In the genomic region with DNA sequence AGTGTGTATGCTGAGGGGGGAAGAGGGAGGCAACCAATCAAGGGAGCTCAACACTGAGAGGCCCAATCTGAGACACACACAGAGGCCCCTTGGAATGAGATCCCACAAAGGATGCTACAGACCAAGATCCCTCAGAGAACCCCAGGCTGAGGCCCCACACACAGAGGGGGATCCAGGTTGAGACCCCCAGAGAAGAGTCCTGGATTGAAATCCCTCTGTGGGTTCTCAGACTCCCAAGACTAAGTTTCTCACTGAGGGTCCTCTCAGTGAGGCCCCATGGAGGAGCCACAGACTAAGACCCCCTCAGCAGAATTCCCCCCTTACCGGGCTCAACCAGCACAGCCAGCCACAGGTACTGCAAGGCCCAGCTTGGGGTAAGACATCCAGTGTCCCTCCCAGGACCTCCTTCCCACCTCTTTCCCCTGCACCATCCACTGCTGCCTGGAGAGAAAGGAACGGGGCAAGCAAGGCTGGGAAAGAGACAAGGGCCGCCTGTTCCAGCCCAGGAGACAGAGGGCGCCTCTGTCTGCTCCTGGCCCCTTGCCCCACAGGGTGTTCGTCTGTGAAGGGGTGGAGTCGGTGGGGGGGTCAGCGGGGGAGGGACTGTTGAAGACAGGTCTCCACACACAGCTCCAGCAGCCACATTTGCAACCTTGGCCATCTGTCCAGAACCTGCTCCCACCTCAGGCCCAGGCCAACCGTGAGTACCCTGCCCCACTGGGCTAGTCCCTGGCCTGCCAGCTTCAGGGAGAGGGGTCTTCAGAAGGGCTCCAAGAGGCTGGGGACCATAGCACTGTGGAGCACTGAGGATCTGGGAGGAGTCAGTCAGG, we compare ENCODE assay signal across 8 cellular contexts. TPM values are rescaled to one million over a fixed set of nuclear protein-coding genes. Genes with fewer than 3 reads are reported as not detected.
A peak's percentile ranks its signal among the peaks of the same experiment; 100 is the strongest.
DNase-seq lines count a peak whose midpoint lies in the region; ATAC-seq and TF ChIP-seq lines count a peak whose summit lies in the region.

A gene (plus strand): TSS at position 638 of the 830 bp plus-strand sequence. CDS start 2,088 bp downstream, outside the sequence.

- no peaks in the 10 kb centered on the region for H3K79me2 ChIP-seq in GM23338 (replicated peaks; ENCODE audit: insufficient read depth)

- peak within 1 kb of the TSS; percentile 89 for H3K27ac Mint-ChIP-seq in GM23338

- H2AFZ ChIP-seq in GM23338 = peak within 1 kb of the TSS; percentile 94

- H3K4me3 ChIP-seq in GM23338 (peak within 1 kb of the TSS; percentile 70), sigmoid colon (peak within 1 kb of the TSS; percentile 45 to 62 (median 60))

- H3K9me3 Mint-ChIP-seq in GM23338 = no peaks in the 10 kb centered on the region

- peaks cover 13% of the 10 kb centered on the region for H3K27me3 Mint-ChIP-seq in GM23338 (ENCODE audit: insufficient read depth, low read depth, poor library complexity)

- no peaks in the 10 kb centered on the region for H3K36me3 ChIP-seq in GM23338 (ENCODE audit: insufficient read depth)
- no peaks in the 10 kb centered on the region for H3K36me3 ChIP-seq in sigmoid colon

- H3K9me2 ChIP-seq in GM23338 (ENCODE audit: insufficient read depth) = 0 out of 2 replicates have a peak, but pooled peaks cover 3% of the 10 kb centered on the region

- H3K27ac ChIP-seq in GM23338 (ENCODE audit: low read depth) (peak within 1 kb of the TSS; percentile 73; the same call in 1 of the 2 replicates), angular gyrus (ENCODE audit: low read depth, low read length) (peak within 1 kb of the TSS; percentile 92), sigmoid colon (peak within 1 kb of the TSS; percentile 83 to 94 (median 90))

- H3F3A ChIP-seq in GM23338 (replicated peaks; ENCODE audit: low read depth) = peaks cover 4% of the 10 kb centered on the region; the same call in 1 of the 2 replicates

- H3K4me2 ChIP-seq in GM23338 = peak within 1 kb of the TSS; percentile 94

- no peak for TF ChIP-seq EP300 in sigmoid colon (IDR thresholded peaks at IDR 0.05)

- peak; percentile 4 for ATAC-seq in GM23338
- ATAC-seq in HG02973 (IDR thresholded peaks at IDR 0.05; ENCODE audit: unreplicated experiment) = no peak

- peaks cover 28% of the 10 kb centered on the region for H3K36me3 Mint-ChIP-seq in GM23338 (ENCODE audit: low read depth)

- H3K4me1 Mint-ChIP-seq in GM23338 = peaks cover 46% of the 10 kb centered on the region

- intact Hi-C loops in sigmoid colon (cut with DNase I) = loop anchor here (2.0 kb wide), 1 partner anchor 61 kb away; no protein-coding TSS in a partner anchor

- no peaks in the 10 kb centered on the region for H4K20me1 ChIP-seq in GM23338 (replicated peaks; ENCODE audit: insufficient read depth)

- H3K9me3 ChIP-seq in sigmoid colon = no peaks in the 10 kb centered on the region

- H3K27me3 ChIP-seq in GM23338 (ENCODE audit: insufficient read depth) = no peaks in the 10 kb centered on the region
- H3K27me3 ChIP-seq in sigmoid colon = no peaks in the 10 kb centered on the region

- TF ChIP-seq CTCF in GM23338 (conservative IDR thresholded peaks at IDR 0.05; ENCODE audit: low read depth in 2 of 2) (peak; percentile 2 to 43; a peak in 3 of 4 replicates), sigmoid colon (IDR thresholded peaks at IDR 0.05) (no peak)

- no peak for TF ChIP-seq POLR2A in sigmoid colon (IDR thresholded peaks at IDR 0.05)

- DNase-seq in GM23338 (ENCODE audit: low spot score) (no peak), hypothalamus (lab: John Stamatoyannopoulos, UW) (peak in 44 of 51 donors; percentile 16 to 90 (median 67)), sigmoid colon (peak; percentile 78), NCI-H1048 (lab: John Stamatoyannopoulos, UW) (no peak), MV-4-11 (lab: John Stamatoyannopoulos, UW) (no peak), GM03348 (ENCODE audit: low spot score) (no peak)

- H3K4me3 Mint-ChIP-seq in GM23338 = peak within 1 kb of the TSS; percentile 82

- peaks cover 14% of the 10 kb centered on the region for H3K4me1 ChIP-seq in GM23338 (ENCODE audit: insufficient read depth)
- H3K4me1 ChIP-seq in sigmoid colon = peaks cover 0 to 41% (median 40%) of the 10 kb centered on the region in 4 donors

- whole genome bisulfite sequencing in sigmoid colon, 2 donors = 48 to 81% methylated on average over 8 of the region's 8 CpGs

TF ChIP-seq in GM23338, 12 proteins besides CTCF, POLR2A, EP300 and RAD21 (continues in another document):
- TF ChIP-seq EZH2 (IDR thresholded peaks at IDR 0.05; ENCODE audit: low read depth, unreplicated experiment) = no peak
- no peak for TF ChIP-seq NANOG (IDR thresholded peaks at IDR 0.05; ENCODE audit: borderline replicate concordance)
- no peak for TF ChIP-seq CREB1 (CRISPR knock-in tag; IDR thresholded peaks at IDR 0.05; ENCODE audit: low read depth)
- TF ChIP-seq, protein P1, sequence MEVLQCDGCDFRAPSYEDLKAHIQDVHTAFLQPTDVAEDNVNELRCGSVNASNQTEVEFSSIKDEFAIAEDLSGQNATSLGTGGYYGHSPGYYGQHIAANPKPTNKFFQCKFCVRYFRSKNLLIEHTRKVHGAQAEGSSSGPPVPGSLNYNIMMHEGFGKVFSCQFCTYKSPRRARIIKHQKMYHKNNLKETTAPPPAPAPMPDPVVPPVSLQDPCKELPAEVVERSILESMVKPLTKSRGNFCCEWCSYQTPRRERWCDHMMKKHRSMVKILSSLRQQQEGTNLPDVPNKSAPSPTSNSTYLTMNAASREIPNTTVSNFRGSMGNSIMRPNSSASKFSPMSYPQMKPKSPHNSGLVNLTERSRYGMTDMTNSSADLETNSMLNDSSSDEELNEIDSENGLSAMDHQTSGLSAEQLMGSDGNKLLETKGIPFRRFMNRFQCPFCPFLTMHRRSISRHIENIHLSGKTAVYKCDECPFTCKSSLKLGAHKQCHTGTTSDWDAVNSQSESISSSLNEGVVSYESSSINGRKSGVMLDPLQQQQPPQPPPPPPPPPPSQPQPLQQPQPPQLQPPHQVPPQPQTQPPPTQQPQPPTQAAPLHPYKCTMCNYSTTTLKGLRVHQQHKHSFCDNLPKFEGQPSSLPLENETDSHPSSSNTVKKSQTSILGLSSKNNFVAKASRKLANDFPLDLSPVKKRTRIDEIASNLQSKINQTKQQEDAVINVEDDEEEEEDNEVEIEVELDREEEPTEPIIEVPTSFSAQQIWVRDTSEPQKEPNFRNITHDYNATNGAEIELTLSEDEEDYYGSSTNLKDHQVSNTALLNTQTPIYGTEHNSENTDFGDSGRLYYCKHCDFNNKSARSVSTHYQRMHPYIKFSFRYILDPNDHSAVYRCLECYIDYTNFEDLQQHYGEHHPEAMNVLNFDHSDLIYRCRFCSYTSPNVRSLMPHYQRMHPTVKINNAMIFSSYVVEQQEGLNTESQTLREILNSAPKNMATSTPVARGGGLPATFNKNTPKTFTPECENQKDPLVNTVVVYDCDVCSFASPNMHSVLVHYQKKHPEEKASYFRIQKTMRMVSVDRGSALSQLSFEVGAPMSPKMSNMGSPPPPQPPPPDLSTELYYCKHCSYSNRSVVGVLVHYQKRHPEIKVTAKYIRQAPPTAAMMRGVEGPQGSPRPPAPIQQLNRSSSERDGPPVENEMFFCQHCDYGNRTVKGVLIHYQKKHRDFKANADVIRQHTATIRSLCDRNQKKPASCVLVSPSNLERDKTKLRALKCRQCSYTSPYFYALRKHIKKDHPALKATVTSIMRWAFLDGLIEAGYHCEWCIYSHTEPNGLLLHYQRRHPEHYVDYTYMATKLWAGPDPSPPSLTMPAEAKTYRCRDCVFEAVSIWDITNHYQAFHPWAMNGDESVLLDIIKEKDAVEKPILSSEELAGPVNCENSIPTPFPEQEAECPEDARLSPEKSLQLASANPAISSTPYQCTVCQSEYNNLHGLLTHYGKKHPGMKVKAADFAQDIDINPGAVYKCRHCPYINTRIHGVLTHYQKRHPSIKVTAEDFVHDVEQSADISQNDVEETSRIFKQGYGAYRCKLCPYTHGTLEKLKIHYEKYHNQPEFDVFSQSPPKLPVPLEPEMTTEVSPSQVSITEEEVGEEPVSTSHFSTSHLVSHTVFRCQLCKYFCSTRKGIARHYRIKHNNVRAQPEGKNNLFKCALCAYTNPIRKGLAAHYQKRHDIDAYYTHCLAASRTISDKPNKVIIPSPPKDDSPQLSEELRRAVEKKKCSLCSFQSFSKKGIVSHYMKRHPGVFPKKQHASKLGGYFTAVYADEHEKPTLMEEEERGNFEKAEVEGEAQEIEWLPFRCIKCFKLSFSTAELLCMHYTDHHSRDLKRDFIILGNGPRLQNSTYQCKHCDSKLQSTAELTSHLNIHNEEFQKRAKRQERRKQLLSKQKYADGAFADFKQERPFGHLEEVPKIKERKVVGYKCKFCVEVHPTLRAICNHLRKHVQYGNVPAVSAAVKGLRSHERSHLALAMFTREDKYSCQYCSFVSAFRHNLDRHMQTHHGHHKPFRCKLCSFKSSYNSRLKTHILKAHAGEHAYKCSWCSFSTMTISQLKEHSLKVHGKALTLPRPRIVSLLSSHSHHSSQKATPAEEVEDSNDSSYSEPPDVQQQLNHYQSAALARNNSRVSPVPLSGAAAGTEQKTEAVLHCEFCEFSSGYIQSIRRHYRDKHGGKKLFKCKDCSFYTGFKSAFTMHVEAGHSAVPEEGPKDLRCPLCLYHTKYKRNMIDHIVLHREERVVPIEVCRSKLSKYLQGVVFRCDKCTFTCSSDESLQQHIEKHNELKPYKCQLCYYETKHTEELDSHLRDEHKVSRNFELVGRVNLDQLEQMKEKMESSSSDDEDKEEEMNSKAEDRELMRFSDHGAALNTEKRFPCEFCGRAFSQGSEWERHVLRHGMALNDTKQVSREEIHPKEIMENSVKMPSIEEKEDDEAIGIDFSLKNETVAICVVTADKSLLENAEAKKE (CRISPR knock-in tag; IDR thresholded peaks at IDR 0.05) = no peak
- no peak for TF ChIP-seq STAT1 (IDR thresholded peaks at IDR 0.05; ENCODE audit: unreplicated experiment)
- TF ChIP-seq JUNB (IDR thresholded peaks at IDR 0.05; ENCODE audit: unreplicated experiment) = no peak
- TF ChIP-seq POLR2AphosphoS5 (IDR thresholded peaks at IDR 0.05; ENCODE audit: low read depth) = no peak
- TF ChIP-seq ZNF114 (CRISPR knock-in tag; IDR thresholded peaks at IDR 0.05) = no peak
- TF ChIP-seq EZH2phosphoT487 (IDR thresholded peaks at IDR 0.05; ENCODE audit: unreplicated experiment) = no peak
- TF ChIP-seq, protein P2, sequence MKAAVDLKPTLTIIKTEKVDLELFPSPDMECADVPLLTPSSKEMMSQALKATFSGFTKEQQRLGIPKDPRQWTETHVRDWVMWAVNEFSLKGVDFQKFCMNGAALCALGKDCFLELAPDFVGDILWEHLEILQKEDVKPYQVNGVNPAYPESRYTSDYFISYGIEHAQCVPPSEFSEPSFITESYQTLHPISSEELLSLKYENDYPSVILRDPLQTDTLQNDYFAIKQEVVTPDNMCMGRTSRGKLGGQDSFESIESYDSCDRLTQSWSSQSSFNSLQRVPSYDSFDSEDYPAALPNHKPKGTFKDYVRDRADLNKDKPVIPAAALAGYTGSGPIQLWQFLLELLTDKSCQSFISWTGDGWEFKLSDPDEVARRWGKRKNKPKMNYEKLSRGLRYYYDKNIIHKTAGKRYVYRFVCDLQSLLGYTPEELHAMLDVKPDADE (IDR thresholded peaks at IDR 0.05) = no peak
- no peak for TF ChIP-seq ZNF331 (CRISPR knock-in tag; IDR thresholded peaks at IDR 0.05; ENCODE audit: low read depth)

RNA-seq across cellular contexts. Expression of the gene that starts here (rescaled TPM):
- 0.66 TPM in 1 of 2 replicates, not detected in the other for total RNA-seq in GM23338 (2014; rRNA removed; shearing (Covaris generic))
- 0.13 TPM in 1 of 2 replicates, not detected in the other for polyA plus RNA-seq in GM23338 (2016; fragmentation: Nextera tagmentation; extraction: Ambion mirVana)
- total RNA-seq in sigmoid colon = 10 to 100 TPM in 2 of 4 donors, 1 to 10 TPM in 2; 2.3 to 22.2 (median 10.9) TPM
- polyA plus RNA-seq in sigmoid colon = 1 to 10 TPM; 3.2 to 6.6 (median 4.4) TPM

Comparison
In these comparisons a context has a peak if more than half of its experiments do, and no peak if none do; other contexts are left out.
1. Peak in ATAC-seq, H3K4me3 ChIP-seq, H3K27ac ChIP-seq and H3K4me2 ChIP-seq in GM23338; RNA of the gene not detected or under 1 TPM.
2. DNase-seq: peak in hypothalamus (44 of 51) and sigmoid colon (single experiment); none in GM23338 (single experiment), NCI-H1048 (single experiment), MV-4-11 (single experiment) and GM03348 (single experiment).
3. CTCF ChIP-seq: peak in GM23338 (2 of 2); none in sigmoid colon (0 of 4).
4. Peak in every context shown above with its lines, with median percentiles within 50 percentile points of each other: H3K27ac ChIP-seq.